ENCODE assay signal across 9 cellular contexts in the genomic region with DNA sequence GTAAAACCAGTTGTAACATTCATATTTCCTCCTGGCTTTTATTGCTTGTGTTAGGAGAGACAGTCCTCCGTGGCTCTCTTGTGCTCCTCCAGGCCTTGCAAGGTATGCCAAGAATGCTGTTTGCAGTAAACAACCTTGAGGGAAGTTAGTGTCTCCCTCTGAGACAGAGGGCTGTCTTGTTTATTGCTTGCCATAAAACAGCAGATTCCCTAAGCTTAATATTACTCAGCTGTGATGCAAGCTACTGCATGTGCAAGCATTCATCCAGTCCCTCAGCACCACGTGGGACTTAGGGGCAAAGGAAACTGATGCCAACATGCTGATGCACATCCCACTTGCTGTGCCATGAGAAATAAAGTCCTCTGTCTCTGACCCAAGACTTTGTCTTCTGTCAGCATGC. TPM values are rescaled to one million over a fixed set of nuclear protein-coding genes. Genes with fewer than 3 reads are reported as not detected.
DNase-seq lines count a peak whose midpoint lies in the region; ATAC-seq and TF ChIP-seq lines count a peak whose summit lies in the region.
"Had no signal": no experiment of that assay in that cellular context is flagged by ENCODE, and none has a peak within 500 bp of the region (broad histone marks: within the 10 kb centered on the region; RNA-seq: fewer than 3 reads in every experiment).

No MANE protein-coding gene starts in this region.

- H3K9me2 ChIP-seq in hepatocyte (replicated peaks; ENCODE audit: insufficient read depth) = no peaks in the 10 kb centered on the region

- H3K27ac ChIP-seq in adrenal gland (peak overlapping the region in 4 of 5 donors; percentile 9 to 74 (median 57)), hepatocyte (peak overlapping the region; percentile 87), sigmoid colon (peak overlapping the region in 3 of 4 donors; percentile 43 to 67 (median 59))

- TF ChIP-seq POLR2A in adrenal gland (IDR thresholded peaks at IDR 0.05) (peak in 1 of 2 donors; percentile 42), sigmoid colon (IDR thresholded peaks at IDR 0.05) (no peak)

- H3K4me1 ChIP-seq in adrenal gland (replicated peaks in 1 of 2) (peaks cover 14 to 47% of the 10 kb centered on the region in 2 donors), hepatocyte (ENCODE audit: insufficient read depth) (peaks cover 33% of the 10 kb centered on the region), sigmoid colon (peaks cover 0 to 41% (median 36%) of the 10 kb centered on the region in 4 donors)

- H3K27me3 Mint-ChIP-seq in activated naive CD4-positive, alpha-beta T cell treated with anti-CD3 and anti-CD28 coated beads, Interleukin-2, amount 10 ng/mL, durations not matched to agents 7 days and 5 days = no peaks in the 10 kb centered on the region

- H3K36me3 Mint-ChIP-seq in activated naive CD4-positive, alpha-beta T cell treated with anti-CD3 and anti-CD28 coated beads, Interleukin-2, amount 10 ng/mL, durations not matched to agents 7 days and 5 days = no peaks in the 10 kb centered on the region

- H2AFZ ChIP-seq in hepatocyte = no peak overlapping the region

- H3K9me3 ChIP-seq in adrenal gland (replicated peaks in 1 of 3) (no peaks in the 10 kb centered on the region), hepatocyte (ENCODE audit: low read depth) (no peaks in the 10 kb centered on the region), sigmoid colon (no peaks in the 10 kb centered on the region)

- H3K4me3 Mint-ChIP-seq in activated naive CD4-positive, alpha-beta T cell treated with anti-CD3 and anti-CD28 coated beads, Interleukin-2, amount 10 ng/mL, durations not matched to agents 7 days and 5 days = no peak overlapping the region

- peak overlapping the region; percentile 37 for H3K4me2 ChIP-seq in hepatocyte

- H3K27ac Mint-ChIP-seq in activated naive CD4-positive, alpha-beta T cell treated with anti-CD3 and anti-CD28 coated beads, Interleukin-2, amount 10 ng/mL, durations not matched to agents 7 days and 5 days = no peak overlapping the region

- DNase-seq in GM04504 (ENCODE audit: low read depth) = peak; percentile 95
- peak in 5 of 7 donors; percentile 46 to 71 (median 65) for DNase-seq in adrenal gland
- DNase-seq in hepatocyte (ENCODE audit: low spot score) = peak; percentile 82
- peak; percentile 60 for DNase-seq in sigmoid colon
- DNase-seq in activated naive CD4-positive, alpha-beta T cell treated with anti-CD3 and anti-CD28 coated beads, Interleukin-2, amount 10 ng/mL, durations not matched to agents 7 days and 5 days = no peak
- DNase-seq in mesenteric fat pad (ENCODE audit: low spot score) = no peak
- no peak for DNase-seq in stimulated activated CD4-positive, alpha-beta T cell treated with anti-CD3 and anti-CD28 coated beads, Interleukin-12 subunit alpha, Interleukin-12 subunit beta, amount 100 ng/mL, for 4 hours
- DNase-seq: activated naive CD4-positive, alpha-beta T cell had no signal

- TF ChIP-seq EP300 in sigmoid colon (IDR thresholded peaks at IDR 0.05) = no peak

- no peaks in the 10 kb centered on the region for H3K36me3 ChIP-seq in adrenal gland (replicated peaks in 1 of 2)
- no peaks in the 10 kb centered on the region for H3K36me3 ChIP-seq in hepatocyte (replicated peaks; ENCODE audit: insufficient read depth, low read depth)
- no peaks in the 10 kb centered on the region for H3K36me3 ChIP-seq in sigmoid colon

- H4K20me1 ChIP-seq in hepatocyte (ENCODE audit: insufficient read depth, poor library complexity, severe bottlenecking) = no peaks in the 10 kb centered on the region

- intact Hi-C loops in adrenal gland (cut with DNase I) = loop anchor here (5.0 to 10.0 kb wide), 3 partner anchors 159 to 439 kb away; no protein-coding TSS in a partner anchor
- intact Hi-C loops in sigmoid colon (cut with DNase I) = no loop called here

- TF ChIP-seq CTCF in adrenal gland (IDR thresholded peaks at IDR 0.05) (no peak), hepatocyte (IDR thresholded peaks at IDR 0.05; ENCODE audit: poor library complexity) (no peak), sigmoid colon (IDR thresholded peaks at IDR 0.05) (no peak)

- H3K27me3 ChIP-seq in adrenal gland = no peaks in the 10 kb centered on the region
- H3K27me3 ChIP-seq in hepatocyte = no peaks in the 10 kb centered on the region
- no peaks in the 10 kb centered on the region for H3K27me3 ChIP-seq in sigmoid colon

- no peaks in the 10 kb centered on the region for H3K9me3 Mint-ChIP-seq in activated naive CD4-positive, alpha-beta T cell treated with anti-CD3 and anti-CD28 coated beads, Interleukin-2, amount 10 ng/mL, durations not matched to agents 7 days and 5 days

- peaks cover 4% of the 10 kb centered on the region for H3K4me1 Mint-ChIP-seq in activated naive CD4-positive, alpha-beta T cell treated with anti-CD3 and anti-CD28 coated beads, Interleukin-2, amount 10 ng/mL, durations not matched to agents 7 days and 5 days

- 9 to 27% (median 13%) methylated on average over 2 of the region's 2 CpGs for WGBS in adrenal gland, 4 donors
- 12% methylated on average over 2 of the region's 2 CpGs for WGBS in hepatocyte (ENCODE audit: low lambda C conversion rate, missing lambda C conversion rate)
- WGBS in sigmoid colon, 2 donors = 6 to 47% methylated on average over 2 of the region's 2 CpGs

- peaks cover 54% of the 10 kb centered on the region for H3K79me2 ChIP-seq in hepatocyte

- H3K4me3 ChIP-seq in adrenal gland (no peak overlapping the region), hepatocyte (no peak overlapping the region), sigmoid colon (no peak overlapping the region)

- ATAC-seq in HG02759 (IDR thresholded peaks at IDR 0.05; ENCODE audit: unreplicated experiment) = no peak

- CTCF ChIA-PET in activated naive CD4-positive, alpha-beta T cell treated with anti-CD3 and anti-CD28 coated beads, Interleukin-2, amount 10 ng/mL, durations not matched to agents 7 days and 5 days (lab: Charles Lee) = interaction anchor here (0.6 to 5.9 kb wide), 7 partner anchors 12 to 758 kb away, joined by 3 to 255 read pairs (median 4); partner anchors contain the start of gene ZDHHC22

RNA-seq across cellular contexts. Expression of gene POMT2, which starts 6.6 kb away (rescaled TPM):
- 10 to 100 TPM; 14.0 to 48.8 (median 33.4) TPM for total RNA-seq in adrenal gland
- 10 to 100 TPM; 49.2 to 52.3 (median 51.0) TPM for polyA plus RNA-seq in adrenal gland
- total RNA-seq in hepatocyte = 13.7 and 21.1 TPM in 2 replicates
- 28.7 and 39.3 TPM in 2 replicates for polyA plus RNA-seq in hepatocyte
- total RNA-seq in sigmoid colon = 10 to 100 TPM; 10.5 to 21.0 (median 16.4) TPM
- 10 to 100 TPM in 1 of 3 donors, 1 to 10 TPM in 2; 3.6 to 16.8 (median 5.1) TPM for polyA plus RNA-seq in sigmoid colon
- total RNA-seq in mesenteric fat pad = 27.2 TPM

RNA-seq across cellular contexts. Expression of gene GSTZ1, which starts 6.8 kb away (rescaled TPM):
- total RNA-seq in adrenal gland (100 to 1,000 TPM in 1 of 8 donors, 10 to 100 TPM in 7; 25.3 to 154 (median 52.5) TPM), hepatocyte (34.7 and 37.6 TPM in 2 replicates), sigmoid colon (10 to 100 TPM in 1 of 4 donors, 1 to 10 TPM in 3; 5.4 to 20.7 (median 9.7) TPM), mesenteric fat pad (12.0 TPM)
- polyA plus RNA-seq in adrenal gland (10 to 100 TPM; 28.7 to 74.0 (median 48.5) TPM), hepatocyte (23.5 and 23.9 TPM in 2 replicates), sigmoid colon (10 to 100 TPM; 37.0 to 42.6 (median 42.3) TPM)

RNA-seq across cellular contexts. Expression of gene NGB, which starts 43.0 kb away (rescaled TPM):
- 10 to 100 TPM in 1 of 8 donors, 1 to 10 TPM in 2, under 1 TPM in 1, not detected in 4; 0.23 to 13.0 (median 2.6) TPM for total RNA-seq in adrenal gland
- polyA plus RNA-seq in adrenal gland = 10 to 100 TPM in 2 of 3 donors, 1 to 10 TPM in 1; 6.3 to 15.4 (median 10.3) TPM
- total RNA-seq in hepatocyte = not detected in 2 replicates
- polyA plus RNA-seq in hepatocyte = not detected in 2 replicates
- 1 to 10 TPM; 3.5 to 10.0 (median 9.5) TPM for total RNA-seq in sigmoid colon
- 1 to 10 TPM in 1 of 3 donors, not detected in 2; 1.9 TPM for polyA plus RNA-seq in sigmoid colon
- not detected for total RNA-seq in mesenteric fat pad

Comparison
In these comparisons a context has a peak if more than half of its experiments do, and no peak if none do; other contexts are left out.
1. DNase-seq: peak in GM04504 (single experiment), adrenal gland (5 of 7), hepatocyte (single experiment) and sigmoid colon (single experiment); none in activated naive CD4-positive, alpha-beta T cell treated with anti-CD3 and anti-CD28 coated beads, Interleukin-2, amount 10 ng/mL, durations not matched to agents 7 days and 5 days (single experiment), mesenteric fat pad (single experiment) and stimulated activated CD4-positive, alpha-beta T cell treated with anti-CD3 and anti-CD28 coated beads, Interleukin-12 subunit alpha, Interleukin-12 subunit beta, amount 100 ng/mL, for 4 hours (single experiment).
2. Peak in every context shown above with its lines, with median percentiles within 50 percentile points of each other: H3K27ac ChIP-seq.